In genomic region chr5:29805804-29806203, GRCh38 we compare ENCODE assay signal across 7 cellular contexts.
"Had no signal": no experiment of that assay in that cellular context is flagged by ENCODE, and none has a peak within 500 bp of the region (broad histone marks: within the 10 kb centered on the region; RNA-seq: fewer than 3 reads in every experiment).

No MANE protein-coding gene starts in this region.

- H3K9ac ChIP-seq: KMS-11 had no signal

- FAIRE-seq: HepG2 had no signal

- ATAC-seq: HepG2 had no signal

- DNase-seq: IMR-90, Karpas-422, KBM-7, KG1 had no signal

- H3K4me2 ChIP-seq: KMS-11 had no signal

- H3K27ac ChIP-seq: HL-60, KMS-11 had no signal
